18 cellular contexts compared by ENCODE assay signal in the genomic region with DNA sequence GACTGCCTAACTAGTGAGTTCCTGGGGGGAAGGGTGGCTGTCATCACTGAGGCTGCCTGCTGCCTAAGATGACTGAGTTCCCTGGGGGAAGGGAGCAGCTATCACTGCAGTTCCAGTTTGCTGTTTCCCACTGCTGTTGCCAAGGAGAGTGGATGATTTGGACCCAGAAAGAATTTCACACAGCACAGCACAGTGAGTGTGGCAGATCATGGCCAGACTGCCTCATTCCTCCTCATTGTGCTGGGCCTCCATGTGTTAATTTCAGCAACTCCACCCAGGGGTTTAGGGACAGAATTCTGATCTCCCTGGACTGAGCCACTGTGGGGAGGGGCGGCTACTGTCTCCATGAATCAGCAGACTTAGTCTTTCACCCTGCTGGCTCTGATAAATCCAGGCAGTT.
DNase-seq lines count a peak whose midpoint lies in the region; ATAC-seq and TF ChIP-seq lines count a peak whose summit lies in the region.
"Had no signal": no experiment of that assay in that cellular context is flagged by ENCODE, and none has a peak within 500 bp of the region (broad histone marks: within the 10 kb centered on the region; RNA-seq: fewer than 3 reads in every experiment).

No MANE protein-coding gene starts in this region.

- ATAC-seq in GM19397 (IDR thresholded peaks at IDR 0.05; ENCODE audit: unreplicated experiment) (no peak), GM19324 (IDR thresholded peaks at IDR 0.05; ENCODE audit: low FRiP score, unreplicated experiment) (no peak), GM18505 (IDR thresholded peaks at IDR 0.05; ENCODE audit: unreplicated experiment) (no peak)
- ATAC-seq: GM12878 had no signal

- H3K27ac ChIP-seq in VCaP (peak overlapping the region; percentile 16; the same call in 1 of the 2 replicates), epithelial cell of prostate (peak overlapping the region; percentile 8)
- H3K27ac ChIP-seq: PC-9, RWPE1 had no signal

- no peak for TF ChIP-seq POLR2A in GM18505 (IDR thresholded peaks at IDR 0.05; ENCODE audit: borderline replicate concordance, extremely low read depth, insufficient read depth, insufficient read length)

- TF ChIP-seq CTCF in VCaP (conservative IDR thresholded peaks at IDR 0.05): no peak

- peak; percentile 46 for DNase-seq in ELF-1 (ENCODE audit: low read depth, low spot score)
- DNase-seq in epithelial cell of prostate (ENCODE audit: low read depth, low spot score): no peak
- peak; percentile 55 for DNase-seq in kidney tubule cell (ENCODE audit: low spot score)
- no peak for DNase-seq in NCI-H524 treated with DMSO at 0.1 percent for 48 hours (lab: John Stamatoyannopoulos, UW)
- DNase-seq: Calu3; CD4-positive, alpha-beta memory T cell; NCI-H1417 treated with DMSO at 0.1 percent for 48 hours; NCI-H187 treated with DMSO at 0.1 percent for 48 hours; NCI-H2227 treated with DMSO at 0.1 percent for 48 hours; NCI-H524; PC-9; SIG-M5 had no signal

Comparison
In these comparisons a context has a peak if more than half of its experiments do, and no peak if none do; other contexts are left out.
1. DNase-seq: peak in ELF-1 (single experiment) and kidney tubule cell (single experiment); none in epithelial cell of prostate (single experiment) and NCI-H524 treated with DMSO at 0.1 percent for 48 hours (single experiment).